In genomic region chr3:51538459-51539290, GRCh38 we compare ENCODE assay signal across 8 cellular contexts. TPM values are rescaled to one million over a fixed set of nuclear protein-coding genes. Genes with fewer than 3 reads are reported as not detected.
DNase-seq lines count a peak whose midpoint lies in the region; ATAC-seq and TF ChIP-seq lines count a peak whose summit lies in the region.

RAD54L2 (plus strand) TSS chr3:51538719; CDS start chr3:51590421, 51,702 bp downstream.

- no peaks in the 10 kb centered on the region for H3K9me2 ChIP-seq in DOHH2 (replicated peaks; ENCODE audit: control insufficient read depth, low read length)

- DNase-seq in KBM-7 (peak; percentile 77), SHP77 (lab: John Stamatoyannopoulos, UW) (peak; percentile 75 to 83), foreskin keratinocyte (peak; percentile 50 to 70), stromal cell of bone marrow (ENCODE audit: low read depth) (peak; percentile 72)
- DNase-seq in activated gamma-delta T cell treated with anti-CD3 and anti-CD28 coated beads, Interleukin-2, amount 50 U/mL, for 16 hours (ENCODE audit: low read depth): peak; percentile 67

- 0 out of 2 replicates have a peak, but pooled peaks cover 3% of the 10 kb centered on the region for H3F3A ChIP-seq in DOHH2 (ENCODE audit: control insufficient read depth, insufficient read depth)

- TF ChIP-seq CTCF in DOHH2 (IDR thresholded peaks at IDR 0.05; ENCODE audit: low read depth, low read length, poor library complexity, severe bottlenecking) (peak; percentile 35), foreskin keratinocyte (conservative IDR thresholded peaks at IDR 0.05) (peak; percentile 62)

- peak within 1 kb of the TSS; percentile 70 for H3K4me2 ChIP-seq in DOHH2 (ENCODE audit: low read length)

- H3K4me1 ChIP-seq in DOHH2 (ENCODE audit: control insufficient read depth, low read length): peaks cover 22% of the 10 kb centered on the region
- peaks cover 5% of the 10 kb centered on the region for H3K4me1 ChIP-seq in foreskin keratinocyte
- peaks cover 18% of the 10 kb centered on the region for H3K4me1 ChIP-seq in neuron (ENCODE audit: insufficient read depth, low read length)

- H3K79me2 ChIP-seq in DOHH2 (ENCODE audit: control insufficient read depth, low read length): peaks cover 47% of the 10 kb centered on the region

- H3K9me3 ChIP-seq in DOHH2 (ENCODE audit: control insufficient read depth, insufficient read depth, low read length) (no peaks in the 10 kb centered on the region), neuron (ENCODE audit: low read length) (no peaks in the 10 kb centered on the region)

- H3K27ac ChIP-seq in DOHH2 (ENCODE audit: low read depth, low read length): no peak within 1 kb of the TSS
- H3K27ac ChIP-seq in foreskin keratinocyte: peak within 1 kb of the TSS; percentile 88

- H3K27me3 ChIP-seq in DOHH2 (ENCODE audit: control insufficient read depth, low read length) (no peaks in the 10 kb centered on the region), foreskin keratinocyte (no peaks in the 10 kb centered on the region), neuron (ENCODE audit: insufficient read depth, low read length) (no peaks in the 10 kb centered on the region)

- ATAC-seq in GM21528 (IDR thresholded peaks at IDR 0.05; ENCODE audit: low FRiP score, unreplicated experiment): peak; percentile 87
- peak; percentile 74 for ATAC-seq in foreskin keratinocyte

- H2AFZ ChIP-seq in neuron (ENCODE audit: low read depth, low read length): peak within 1 kb of the TSS; percentile 85

- peak within 1 kb of the TSS; percentile 91 for H3K4me3 ChIP-seq in DOHH2 (ENCODE audit: low read length)
- peak within 1 kb of the TSS; percentile 58 for H3K4me3 ChIP-seq in neuron (ENCODE audit: low read length)

- H3K36me3 ChIP-seq in DOHH2 (ENCODE audit: control insufficient read depth, low read length) (peaks cover 16% of the 10 kb centered on the region), neuron (ENCODE audit: insufficient read depth, low read length) (peaks cover 6% of the 10 kb centered on the region)

- H4K20me1 ChIP-seq in DOHH2 (ENCODE audit: control insufficient read depth, insufficient read depth, low read depth, low read length): no peaks in the 10 kb centered on the region

- in situ Hi-C loops in KBM-7 (cut with MboI; ENCODE audit: low pct_unique_long_range_greater_than_20kb, low sequenced_read_pairs): no loop called here

RNA-seq across cellular contexts. Expression of gene RAD54L2, which starts in this region (rescaled TPM):
- 12.9 and 13.3 TPM in 2 replicates for total RNA-seq in foreskin keratinocyte
- polyA plus RNA-seq in foreskin keratinocyte: 2.1 and 2.4 TPM in 2 replicates
